21 cellular contexts compared by ENCODE assay signal in the genomic region with DNA sequence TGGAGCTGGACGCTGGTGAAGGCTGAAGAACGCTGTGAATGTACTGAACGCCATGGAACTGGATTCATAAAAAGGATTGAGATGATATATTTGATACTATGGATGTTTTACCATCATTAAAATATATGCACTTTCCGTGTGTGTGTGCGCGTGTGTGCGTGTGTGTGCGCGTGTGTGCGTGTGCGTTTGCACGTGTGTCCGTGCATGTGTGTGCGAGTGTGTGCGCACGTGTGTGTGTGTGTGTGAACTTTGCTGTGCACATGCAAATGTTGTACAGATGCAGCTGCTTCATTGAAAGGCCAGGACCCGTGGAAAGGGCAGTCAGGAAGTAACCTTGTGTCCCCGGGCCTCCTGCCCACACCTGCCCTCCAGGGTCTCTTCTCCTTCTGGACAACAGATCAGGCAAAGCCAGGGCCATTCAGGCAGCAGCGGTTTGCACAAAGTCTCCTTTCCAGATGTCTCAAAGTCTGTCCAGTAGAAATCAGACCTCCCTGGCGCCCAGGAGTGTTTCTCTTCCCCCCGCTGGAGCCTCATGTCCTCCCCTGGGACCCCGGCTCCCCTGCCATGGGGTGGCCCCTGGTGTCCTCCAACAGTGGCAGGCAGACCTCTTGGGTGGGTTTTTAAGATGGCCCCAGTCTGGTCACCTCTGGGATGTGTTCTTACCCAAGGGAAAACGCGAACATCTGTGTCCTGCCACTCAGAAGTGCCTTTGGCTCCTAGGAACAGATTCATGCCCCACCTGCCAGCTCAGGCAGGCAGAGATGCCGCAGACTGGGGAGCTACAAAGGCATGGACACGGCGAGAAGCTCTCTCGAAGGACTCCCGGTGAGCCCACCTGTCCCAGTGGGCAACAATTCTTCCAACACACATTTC.
DNase-seq lines count a peak whose midpoint lies in the region; ATAC-seq, FAIRE-seq and TF ChIP-seq lines count a peak whose summit lies in the region.
"Had no signal": no experiment of that assay in that cellular context is flagged by ENCODE, and none has a peak within 500 bp of the region (broad histone marks: within the 10 kb centered on the region; RNA-seq: fewer than 3 reads in every experiment).

No MANE protein-coding gene starts in this region.

- intact Hi-C loops in HepG2 (cut with micrococcal nuclease; ENCODE audit: unreplicated experiment) (loop anchor here (10.0 kb wide), 1 partner anchor 115 kb away; no protein-coding TSS in a partner anchor), right lobe of liver (cut with DNase I) (no loop called here), sciatic nerve (cut with DNase I) (no loop called here), breast epithelium (cut with DNase I; ENCODE audit: low total_unique reads) (no loop called here)

- CTCF ChIA-PET in HepG2 (lab: Yijun Ruan, JAX; ENCODE audit: low intra/inter-chr PET ratio, low total read pairs), result no interaction called here

- H4K20me1 ChIP-seq in HepG2 (ENCODE audit: insufficient read depth, low read length), result 0 out of 2 replicates have a peak, but pooled peaks cover 6% of the 10 kb centered on the region

- H3K36me3 Mint-ChIP-seq in brain, result no peaks in the 10 kb centered on the region
- H3K36me3 Mint-ChIP-seq: CD4-positive, alpha-beta memory T cell had no signal

- ATAC-seq in HepG2, result no peak
- no peak for ATAC-seq in right lobe of liver
- ATAC-seq in sciatic nerve, result no peak
- ATAC-seq in HG02852 (IDR thresholded peaks at IDR 0.05; ENCODE audit: unreplicated experiment), result no peak

- TF ChIP-seq RAD21 in HepG2 (CRISPR knock-in tag; IDR thresholded peaks at IDR 0.05), result no peak

- no peak overlapping the region for H3K27ac ChIP-seq in HepG2 (ENCODE audit: extremely low read length, insufficient read depth, low read length)
- no peak overlapping the region for H3K27ac ChIP-seq in right lobe of liver
- H3K27ac ChIP-seq in breast epithelium, result no peak overlapping the region
- H3K27ac ChIP-seq: GM23248 had no signal

- no peaks in the 10 kb centered on the region for H3K4me1 ChIP-seq in HepG2 (ENCODE audit: insufficient read depth, low read length)
- H3K4me1 ChIP-seq in right lobe of liver, result no peaks in the 10 kb centered on the region
- H3K4me1 ChIP-seq in breast epithelium, result no peaks in the 10 kb centered on the region
- H3K4me1 ChIP-seq: Caco-2, HAP-1 had no signal

- POLR2A ChIA-PET in HepG2 (lab: Yijun Ruan, JAX), result no interaction called here

- H2AFZ ChIP-seq in HepG2 (ENCODE audit: low read length), result no peak overlapping the region
- H2AFZ ChIP-seq: GM23248 had no signal

- in situ Hi-C loops in HepG2 (cut with HindIII; ENCODE audit: extremely low pct_ligation_motif_present, low pct_unique_long_range_greater_than_20kb), result no loop called here

- TF ChIP-seq CTCF in HepG2 (CRISPR knock-in tag; IDR thresholded peaks at IDR 0.05) (no peak), right lobe of liver (IDR thresholded peaks at IDR 0.05) (no peak), brain (conservative IDR thresholded peaks at IDR 0.05) (no peak), breast epithelium (IDR thresholded peaks at IDR 0.05) (no peak)

- H3K27me3 ChIP-seq in HepG2 (ENCODE audit: control insufficient read depth in 1 of 2, insufficient read depth in 2 of 2, low read length in 2 of 2) (peaks cover 17 to 89% of the 10 kb centered on the region in 2 experiments; a peak in 4 of 5 replicates), right lobe of liver (no peaks in the 10 kb centered on the region), breast epithelium (peaks cover 0 to 30% of the 10 kb centered on the region in 2 donors)

- no peaks in the 10 kb centered on the region for H3K36me3 ChIP-seq in HepG2 (replicated peaks in 1 of 2; ENCODE audit: control insufficient read depth in 1 of 2, insufficient read depth in 2 of 2, low read length in 2 of 2)
- H3K36me3 ChIP-seq in right lobe of liver, result no peaks in the 10 kb centered on the region
- no peaks in the 10 kb centered on the region for H3K36me3 ChIP-seq in breast epithelium
- H3K36me3 ChIP-seq: HAP-1 had no signal

- WGBS in HepG2 (ENCODE audit: low lambda C conversion rate), result 44% methylated on average over 27 of the region's 29 CpGs
- WGBS in right lobe of liver (ENCODE audit: insufficient coverage, low coverage, low lambda C conversion rate, missing lambda C conversion rate), result 68% methylated on average over 15 of the region's 29 CpGs

- H3K9me3 ChIP-seq in HepG2 (ENCODE audit: low read length), result peaks cover 11% of the 10 kb centered on the region; the same call in 1 of the 2 replicates
- no peaks in the 10 kb centered on the region for H3K9me3 ChIP-seq in right lobe of liver
- H3K9me3 ChIP-seq in breast epithelium, result peaks cover 10 to 15% of the 10 kb centered on the region in 2 donors
- H3K9me3 ChIP-seq: Caco-2, HAP-1 had no signal

- H3K4me2 ChIP-seq in HepG2 (ENCODE audit: low read depth, low read length), result no peak overlapping the region

- H3K9ac ChIP-seq in HepG2 (ENCODE audit: insufficient read depth, low read depth, low read length), result no peak overlapping the region
- H3K9ac ChIP-seq: GM23248 had no signal

- peaks cover 46% of the 10 kb centered on the region for H3K4me1 Mint-ChIP-seq in brain
- H3K4me1 Mint-ChIP-seq: B cell; CD4-positive, alpha-beta memory T cell had no signal

- FAIRE-seq in HepG2 (lab: Jason Lieb, UNC), result no peak
- FAIRE-seq: A204.1, GM12892 had no signal

- TF ChIP-seq POLR2A in HepG2 (IDR thresholded peaks at IDR 0.05; ENCODE audit: insufficient read depth in 1 of 2, low read depth in 2 of 2, low read length in 2 of 2) (no peak), right lobe of liver (IDR thresholded peaks at IDR 0.05) (no peak), breast epithelium (IDR thresholded peaks at IDR 0.05) (no peak)

- peaks cover 6 to 18% (median 12%) of the 10 kb centered on the region in 5 experiments for H3K9me3 Mint-ChIP-seq in brain

- no peak for TF ChIP-seq EP300 in HepG2 (IDR thresholded peaks at IDR 0.05; ENCODE audit: low read depth in 2 of 2, low read length in 2 of 2)
- no peak for TF ChIP-seq EP300 in HepG2 (CRISPR knock-in tag; IDR thresholded peaks at IDR 0.05; ENCODE audit: borderline replicate concordance)

- H3K27ac Mint-ChIP-seq in brain, result peak overlapping the region in 3 of 5 experiments; percentile 26 to 58 (median 31)
- H3K27ac Mint-ChIP-seq: B cell; CD4-positive, alpha-beta memory T cell had no signal

- H3K27me3 Mint-ChIP-seq in brain, result peaks cover 5% of the 10 kb centered on the region

- no peak overlapping the region for H3K4me3 ChIP-seq in HepG2 (replicated peaks in 1 of 3; ENCODE audit: insufficient read depth in 1 of 3, low read depth in 2 of 3, low read length in 3 of 3)
- H3K4me3 ChIP-seq in right lobe of liver, result no peak overlapping the region
- no peak overlapping the region for H3K4me3 ChIP-seq in breast epithelium
- H3K4me3 ChIP-seq: GM23248, HAP-1 had no signal

- DNase-seq in HepG2 (ENCODE audit: low spot score), result no peak
- DNase-seq in right lobe of liver, result no peak
- peak; percentile 33 for DNase-seq in sciatic nerve (ENCODE audit: low spot score)
- no peak for DNase-seq in breast epithelium (ENCODE audit: low spot score in 2 of 2)
- DNase-seq in activated T-cell treated with anti-CD3 and anti-CD28 coated beads for 4 hours, result no peak
- DNase-seq: CD4-positive, alpha-beta memory T cell; DMS153; Kasumi-1; NCI-H1694; NCI-H2081; NCI-H2171; NCI-H446; NCI-H526 had no signal

- no TSS peak for BruUV-seq in HepG2 (replicated peaks; lab: Mats Ljungman, UMichigan)

- no peaks in the 10 kb centered on the region for H3K79me2 ChIP-seq in HepG2 (ENCODE audit: insufficient read depth, low read length)

- H3K4me3 Mint-ChIP-seq in brain, result peak overlapping the region in 1 of 5 experiments; percentile 60
- H3K4me3 Mint-ChIP-seq: B cell; CD4-positive, alpha-beta memory T cell had no signal

TF ChIP-seq in HepG2, 621 proteins besides CTCF, POLR2A, EP300 and RAD21:
- TF ChIP-seq, protein P1, sequence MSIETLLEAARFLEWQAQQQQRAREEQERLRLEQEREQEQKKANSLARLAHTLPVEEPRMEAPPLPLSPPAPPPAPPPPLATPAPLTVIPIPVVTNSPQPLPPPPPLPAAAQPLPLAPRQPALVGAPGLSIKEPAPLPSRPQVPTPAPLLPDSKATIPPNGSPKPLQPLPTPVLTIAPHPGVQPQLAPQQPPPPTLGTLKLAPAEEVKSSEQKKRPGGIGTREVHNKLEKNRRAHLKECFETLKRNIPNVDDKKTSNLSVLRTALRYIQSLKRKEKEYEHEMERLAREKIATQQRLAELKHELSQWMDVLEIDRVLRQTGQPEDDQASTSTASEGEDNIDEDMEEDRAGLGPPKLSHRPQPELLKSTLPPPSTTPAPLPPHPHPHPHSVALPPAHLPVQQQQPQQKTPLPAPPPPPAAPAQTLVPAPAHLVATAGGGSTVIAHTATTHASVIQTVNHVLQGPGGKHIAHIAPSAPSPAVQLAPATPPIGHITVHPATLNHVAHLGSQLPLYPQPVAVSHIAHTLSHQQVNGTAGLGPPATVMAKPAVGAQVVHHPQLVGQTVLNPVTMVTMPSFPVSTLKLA (IDR thresholded peaks at IDR 0.05), result peak; percentile 86
- TF ChIP-seq ZNF547 (CRISPR knock-in tag; IDR thresholded peaks at IDR 0.05), result no peak
